16 cellular contexts compared by ENCODE assay signal in the genomic region with DNA sequence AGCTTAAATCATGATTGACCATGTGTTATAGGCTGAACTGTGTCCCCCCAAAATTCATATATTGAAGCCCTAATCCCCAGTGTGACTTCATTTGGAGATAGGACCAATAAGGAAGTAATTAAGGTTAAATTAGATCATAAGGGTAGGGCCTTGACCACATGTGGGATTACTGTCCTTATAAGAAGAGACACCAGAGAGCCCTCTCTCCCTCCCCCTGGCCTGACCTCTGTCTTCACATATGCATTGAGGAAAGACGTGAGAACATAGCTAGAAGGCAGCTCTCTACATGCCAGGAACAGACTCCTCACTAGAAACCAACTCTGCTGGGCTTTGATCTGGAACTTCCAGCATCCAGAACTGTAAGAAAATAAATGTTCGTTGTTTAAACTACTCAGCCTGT.
"Had no signal": no experiment of that assay in that cellular context is flagged by ENCODE, and none has a peak within 500 bp of the region (broad histone marks: within the 10 kb centered on the region; RNA-seq: fewer than 3 reads in every experiment).

No MANE protein-coding gene starts in this region.

- H3K9me3 Mint-ChIP-seq: activated CD4-positive, alpha-beta T cell treated with anti-CD3 and anti-CD28 coated beads, Interleukin-2, amount 10 ng/mL, durations not matched to agents 7 days and 5 days; natural killer cell treated with Interleukin-12 subunit alpha and Interleukin-12 subunit beta and Interleukin-15 and Interleukin-18, amount 100 ng/mL, for 72 hours; stimulated activated effector memory CD8-positive, alpha-beta T cell treated with anti-CD3 and anti-CD28 coated beads, Interleukin-12 subunit alpha, Interleukin-12 subunit beta, amount 100 ng/mL, for 72 hours; T-helper 1 cell treated with Interleukin-12 subunit alpha and Interleukin-12 subunit beta and Interleukin-4 antibody, amounts not matched to agents 30 μg/mL and 1 μg/mL, for 36 hours had no signal

- H3K27me3 ChIP-seq: body of pancreas, foreskin keratinocyte, neutrophil, right lobe of liver had no signal

- H3K4me1 ChIP-seq: body of pancreas, lower lobe of right lung, parathyroid adenoma, right lobe of liver had no signal

- H3K36me3 ChIP-seq: lower lobe of right lung had no signal

- H3K4me3 Mint-ChIP-seq: activated CD4-positive, alpha-beta T cell treated with anti-CD3 and anti-CD28 coated beads, Interleukin-2, amount 10 ng/mL, durations not matched to agents 7 days and 5 days; natural killer cell treated with Interleukin-12 subunit alpha and Interleukin-12 subunit beta and Interleukin-15 and Interleukin-18, amount 100 ng/mL, for 72 hours; stimulated activated effector memory CD8-positive, alpha-beta T cell treated with anti-CD3 and anti-CD28 coated beads, Interleukin-12 subunit alpha, Interleukin-12 subunit beta, amount 100 ng/mL, for 72 hours; T-helper 1 cell treated with Interleukin-12 subunit alpha and Interleukin-12 subunit beta and Interleukin-4 antibody, amounts not matched to agents 30 μg/mL and 1 μg/mL, for 36 hours had no signal

- H3K27ac Mint-ChIP-seq: activated CD4-positive, alpha-beta T cell treated with anti-CD3 and anti-CD28 coated beads, Interleukin-2, amount 10 ng/mL, durations not matched to agents 7 days and 5 days; natural killer cell treated with Interleukin-12 subunit alpha and Interleukin-12 subunit beta and Interleukin-15 and Interleukin-18, amount 100 ng/mL, for 72 hours; stimulated activated effector memory CD8-positive, alpha-beta T cell treated with anti-CD3 and anti-CD28 coated beads, Interleukin-12 subunit alpha, Interleukin-12 subunit beta, amount 100 ng/mL, for 72 hours; T-helper 1 cell treated with Interleukin-12 subunit alpha and Interleukin-12 subunit beta and Interleukin-4 antibody, amounts not matched to agents 30 μg/mL and 1 μg/mL, for 36 hours had no signal

- H3K27ac ChIP-seq: body of pancreas, foreskin keratinocyte, lower lobe of right lung, neutrophil, parathyroid adenoma, right lobe of liver had no signal

- H3K4me3 ChIP-seq: body of pancreas, lower lobe of right lung, right lobe of liver had no signal

- H3K9me3 ChIP-seq: body of pancreas, lower lobe of right lung, neutrophil, right lobe of liver had no signal

- H3K27me3 Mint-ChIP-seq: activated CD4-positive, alpha-beta T cell treated with anti-CD3 and anti-CD28 coated beads, Interleukin-2, amount 10 ng/mL, durations not matched to agents 7 days and 5 days; natural killer cell treated with Interleukin-12 subunit alpha and Interleukin-12 subunit beta and Interleukin-15 and Interleukin-18, amount 100 ng/mL, for 72 hours had no signal

- ATAC-seq: activated CD4-positive, CD25-positive, alpha-beta regulatory T cell treated with anti-CD3 and anti-CD28 coated beads, Interleukin-2, amount 50 U/mL, for 24 hours; body of pancreas; foreskin keratinocyte; lower lobe of right lung; natural killer cell treated with Interleukin-12 subunit alpha and Interleukin-12 subunit beta and Interleukin-15 and Interleukin-18, amount 100 ng/mL, for 72 hours; right lobe of liver; stimulated activated effector memory CD8-positive, alpha-beta T cell treated with anti-CD3 and anti-CD28 coated beads, Interleukin-12 subunit alpha, Interleukin-12 subunit beta, amount 100 ng/mL, for 72 hours had no signal

- DNase-seq: activated CD4-positive, alpha-beta T cell treated with anti-CD3 and anti-CD28 coated beads, Interleukin-2, amount 10 ng/mL, durations not matched to agents 7 days and 5 days; activated naive CD4-positive, alpha-beta T cell treated with Interleukin-2 at 50 U/mL for 16 hours; body of pancreas; caudate nucleus; foreskin keratinocyte; hippocampal formation; islet precursor cell; lower lobe of right lung; right lobe of liver; stimulated activated CD4-positive, alpha-beta T cell treated with anti-CD3 and anti-CD28 coated beads, Interleukin-4, amount 100 ng/mL, for 24 hours had no signal
